ENCODE assay signal across 9 cellular contexts in genomic region chr10:84845628-84846261, GRCh38.
DNase-seq lines count a peak whose midpoint lies in the region; ATAC-seq and TF ChIP-seq lines count a peak whose summit lies in the region.
"Had no signal": no experiment of that assay in that cellular context is flagged by ENCODE, and none has a peak within 500 bp of the region (broad histone marks: within the 10 kb centered on the region; RNA-seq: fewer than 3 reads in every experiment).

No MANE protein-coding gene starts in this region.

- no peaks in the 10 kb centered on the region for H3K27me3 Mint-ChIP-seq in stimulated activated naive B cell treated with anti-CD40 and anti-IgM and Interleukin-4, amounts not matched to agents 10 μg/mL and 1 μg/mL and 100 μg/mL, for 72 hours

- TF ChIP-seq CTCF in breast epithelium (IDR thresholded peaks at IDR 0.05), result peak in 2 of 3 donors; percentile 25 to 44

- H3K4me1 ChIP-seq in Karpas-422 (ENCODE audit: low read length) (no peaks in the 10 kb centered on the region), breast epithelium (no peaks in the 10 kb centered on the region)

- no peak overlapping the region for H2AFZ ChIP-seq in Karpas-422 (ENCODE audit: low read length)

- H3K79me2 ChIP-seq in Karpas-422 (ENCODE audit: low read length), result no peaks in the 10 kb centered on the region

- no peaks in the 10 kb centered on the region for H3K36me3 Mint-ChIP-seq in stimulated activated naive B cell treated with anti-CD40 and anti-IgM and Interleukin-4, amounts not matched to agents 10 μg/mL and 1 μg/mL and 100 μg/mL, for 72 hours

- no peaks in the 10 kb centered on the region for H3K9me2 ChIP-seq in Karpas-422 (replicated peaks; ENCODE audit: insufficient read depth, low read length)

- no peaks in the 10 kb centered on the region for H3K4me1 Mint-ChIP-seq in stimulated activated naive B cell treated with anti-CD40 and anti-IgM and Interleukin-4, amounts not matched to agents 10 μg/mL and 1 μg/mL and 100 μg/mL, for 72 hours

- H3K27me3 ChIP-seq in Karpas-422 (ENCODE audit: low read length) (no peaks in the 10 kb centered on the region), breast epithelium (no peaks in the 10 kb centered on the region)
- H3K27me3 ChIP-seq: cardiac muscle cell had no signal

- no peaks in the 10 kb centered on the region for H3K9me3 Mint-ChIP-seq in stimulated activated naive B cell treated with anti-CD40 and anti-IgM and Interleukin-4, amounts not matched to agents 10 μg/mL and 1 μg/mL and 100 μg/mL, for 72 hours

- H3K27ac ChIP-seq in Karpas-422 (ENCODE audit: low read length), result no peak overlapping the region
- no peak overlapping the region for H3K27ac ChIP-seq in breast epithelium
- H3K27ac ChIP-seq: cardiac muscle cell had no signal

- no peak overlapping the region for H3K4me2 ChIP-seq in Karpas-422 (ENCODE audit: low read depth, low read length, poor library complexity, severe bottlenecking)

- H3K4me3 Mint-ChIP-seq in stimulated activated naive B cell treated with anti-CD40 and anti-IgM and Interleukin-4, amounts not matched to agents 10 μg/mL and 1 μg/mL and 100 μg/mL, for 72 hours, result no peak overlapping the region

- DNase-seq in SIG-M5 treated with dmso at 0.1 percent for 504 hours (lab: John Stamatoyannopoulos, UW; ENCODE audit: unreplicated experiment), result peak; percentile 28
- DNase-seq in SIG-M5 (lab: John Stamatoyannopoulos, UW), result no peak
- peak; percentile 54 for DNase-seq in Karpas-422
- no peak for DNase-seq in breast epithelium (ENCODE audit: low spot score in 2 of 2)
- DNase-seq in stimulated activated naive B cell treated with anti-CD40 and anti-IgM and Interleukin-4, amounts not matched to agents 10 μg/mL and 1 μg/mL and 100 μg/mL, for 72 hours, result no peak
- DNase-seq in occipital lobe (lab: John Stamatoyannopoulos, UW), result no peak

- H3K36me3 ChIP-seq in Karpas-422 (ENCODE audit: insufficient read depth, low read length), result no peaks in the 10 kb centered on the region
- no peaks in the 10 kb centered on the region for H3K36me3 ChIP-seq in breast epithelium
- H3K36me3 ChIP-seq: cardiac muscle cell had no signal

- H4K20me1 ChIP-seq in Karpas-422 (ENCODE audit: insufficient read depth, low read depth, low read length), result no peaks in the 10 kb centered on the region

- ATAC-seq in stimulated activated naive B cell treated with anti-CD40 and anti-IgM and Interleukin-4, amounts not matched to agents 10 μg/mL and 1 μg/mL and 100 μg/mL, for 72 hours (replicated peaks), result peak; percentile 63 to 67
- no peak for ATAC-seq in GM21825 (IDR thresholded peaks at IDR 0.05; ENCODE audit: unreplicated experiment)
- ATAC-seq in HG03196 (IDR thresholded peaks at IDR 0.05; ENCODE audit: unreplicated experiment), result no peak

- H3K9me3 ChIP-seq in Karpas-422 (ENCODE audit: low read length) (no peaks in the 10 kb centered on the region), breast epithelium (no peaks in the 10 kb centered on the region)

- H3K4me3 ChIP-seq in Karpas-422 (ENCODE audit: low read length) (no peak overlapping the region), breast epithelium (no peak overlapping the region)
- H3K4me3 ChIP-seq: cardiac muscle cell had no signal

- intact Hi-C loops in breast epithelium (cut with DNase I; ENCODE audit: low total_unique reads), result no loop called here

- TF ChIP-seq POLR2A in breast epithelium (IDR thresholded peaks at IDR 0.05), result no peak

- no peak overlapping the region for H3K27ac Mint-ChIP-seq in stimulated activated naive B cell treated with anti-CD40 and anti-IgM and Interleukin-4, amounts not matched to agents 10 μg/mL and 1 μg/mL and 100 μg/mL, for 72 hours

- H3K9ac ChIP-seq in Karpas-422 (ENCODE audit: low read length), result no peak overlapping the region

Comparison
In these comparisons a context has a peak if more than half of its experiments do, and no peak if none do; other contexts are left out.
1. DNase-seq: peak in SIG-M5 treated with dmso at 0.1 percent for 504 hours (single experiment) and Karpas-422 (single experiment); none in SIG-M5 (single experiment), breast epithelium (0 of 2), stimulated activated naive B cell treated with anti-CD40 and anti-IgM and Interleukin-4, amounts not matched to agents 10 μg/mL and 1 μg/mL and 100 μg/mL, for 72 hours (single experiment) and occipital lobe (single experiment).
2. ATAC-seq: peak in stimulated activated naive B cell treated with anti-CD40 and anti-IgM and Interleukin-4, amounts not matched to agents 10 μg/mL and 1 μg/mL and 100 μg/mL, for 72 hours (2 of 2); none in GM21825 (single experiment) and HG03196 (single experiment).